ENCODE assay signal across 7 cellular contexts in genomic region chr3:184523825-184524615, GRCh38. TPM values are rescaled to one million over a fixed set of nuclear protein-coding genes. Genes with fewer than 3 reads are reported as not detected.
A peak's percentile ranks its signal among the peaks of the same experiment; 100 is the strongest.
DNase-seq lines count a peak whose midpoint lies in the region; FAIRE-seq and TF ChIP-seq lines count a peak whose summit lies in the region.

No MANE protein-coding gene starts in this region.

- H3K4me2 ChIP-seq in GM23248 (ENCODE audit: unreplicated experiment) = no peak overlapping the region

- no peaks in the 10 kb centered on the region for H3K9me2 ChIP-seq in GM23248 (ENCODE audit: insufficient read depth)

- H3F3A ChIP-seq in GM23248 (ENCODE audit: insufficient read depth) = no peaks in the 10 kb centered on the region

- TF ChIP-seq CTCF in bronchial epithelial cell (IDR thresholded peaks at IDR 0.05; ENCODE audit: insufficient read depth, low read length, severe bottlenecking) = no peak
- no peak for TF ChIP-seq CTCF in nephron progenitor cell (IDR thresholded peaks at IDR 0.05)
- TF ChIP-seq CTCF in tibial nerve (IDR thresholded peaks at IDR 0.05) = no peak
- no peak for TF ChIP-seq CTCF in testis (IDR thresholded peaks at IDR 0.05)
- TF ChIP-seq CTCF in suprapubic skin (IDR thresholded peaks at IDR 0.05) = no peak

- 23 to 24% methylated on average over 7 of the region's 7 CpGs for WGBS in GM23248 (ENCODE audit: low coverage in 1 of 2, low lambda C conversion rate in 2 of 2, missing lambda C conversion rate in 2 of 2), 2 experiments
- 35 to 48% methylated on average over 7 of the region's 7 CpGs for WGBS in tibial nerve, 2 donors
- 46 to 50% methylated on average over 7 of the region's 7 CpGs for WGBS in testis, 2 donors
- 22% methylated on average over 7 of the region's 7 CpGs for WGBS in suprapubic skin

- H3K27me3 Mint-ChIP-seq in nephron progenitor cell (ENCODE audit: low read depth, poor library complexity) = peaks cover 64% of the 10 kb centered on the region

- no peaks in the 10 kb centered on the region for H3K36me3 ChIP-seq in GM23248 (ENCODE audit: low read depth)
- no peaks in the 10 kb centered on the region for H3K36me3 ChIP-seq in bronchial epithelial cell (ENCODE audit: control insufficient read depth, insufficient read depth, low read length)
- H3K36me3 ChIP-seq in tibial nerve = no peaks in the 10 kb centered on the region
- H3K36me3 ChIP-seq in testis (ENCODE audit: low read depth, missing control alignments) = no peaks in the 10 kb centered on the region
- H3K36me3 ChIP-seq in suprapubic skin = no peaks in the 10 kb centered on the region

- H3K27ac Mint-ChIP-seq in nephron progenitor cell = no peak overlapping the region

- DNase-seq in GM23248 = peak; percentile 87
- DNase-seq in NCI-H2196 (lab: John Stamatoyannopoulos, UW; ENCODE audit: unreplicated experiment) = peak; percentile 60
- DNase-seq in bronchial epithelial cell (ENCODE audit: low read depth) = peak; percentile 90
- no peak for DNase-seq in nephron progenitor cell
- DNase-seq in tibial nerve (ENCODE audit: low spot score in 2 of 2) = no peak
- DNase-seq in testis = no peak
- no peak for DNase-seq in suprapubic skin (ENCODE audit: low spot score in 2 of 2)

- TF ChIP-seq EP300 in tibial nerve (IDR thresholded peaks at IDR 0.05) (no peak), suprapubic skin (IDR thresholded peaks at IDR 0.05) (no peak)

- H4K20me1 ChIP-seq in GM23248 (ENCODE audit: insufficient read depth) = no peaks in the 10 kb centered on the region

- in situ Hi-C loops in GM23248 (cut with MboI) = loop anchor here (10.0 kb wide), 1 partner anchor 149 kb away; the partner anchor contains the start of gene THPO

- no peak overlapping the region for H2AFZ ChIP-seq in GM23248

- H3K27ac ChIP-seq in GM23248 (no peak overlapping the region), tibial nerve (no peak overlapping the region), testis (no peak overlapping the region), suprapubic skin (no peak overlapping the region)

- peaks cover 29% of the 10 kb centered on the region for H3K27me3 ChIP-seq in GM23248 (replicated peaks; ENCODE audit: insufficient read depth)
- no peaks in the 10 kb centered on the region for H3K27me3 ChIP-seq in bronchial epithelial cell (ENCODE audit: control insufficient read depth, insufficient read depth, low read length)
- H3K27me3 ChIP-seq in tibial nerve = peaks cover 4 to 70% of the 10 kb centered on the region in 2 donors
- no peaks in the 10 kb centered on the region for H3K27me3 ChIP-seq in testis
- peaks cover 38% of the 10 kb centered on the region for H3K27me3 ChIP-seq in suprapubic skin

- H3K4me3 Mint-ChIP-seq in nephron progenitor cell = peak overlapping the region; percentile 31

- H3K4me1 ChIP-seq in GM23248 (ENCODE audit: insufficient read depth) (peaks cover 17% of the 10 kb centered on the region), tibial nerve (peaks cover 0 to 20% (median 7%) of the 10 kb centered on the region in 4 donors), testis (peaks cover 4% of the 10 kb centered on the region), suprapubic skin (peaks cover 26% of the 10 kb centered on the region)

- no peak overlapping the region for H3K4me3 ChIP-seq in GM23248
- no peak overlapping the region for H3K4me3 ChIP-seq in bronchial epithelial cell (ENCODE audit: low read depth, low read length)
- H3K4me3 ChIP-seq in tibial nerve = no peak overlapping the region
- no peak overlapping the region for H3K4me3 ChIP-seq in testis
- no peak overlapping the region for H3K4me3 ChIP-seq in suprapubic skin

- TF ChIP-seq POLR2A in tibial nerve (IDR thresholded peaks at IDR 0.05) = no peak
- TF ChIP-seq POLR2A in testis (IDR thresholded peaks at IDR 0.05) = no peak
- TF ChIP-seq POLR2A in suprapubic skin (IDR thresholded peaks at IDR 0.05) = no peak

- H3K36me3 Mint-ChIP-seq in nephron progenitor cell (ENCODE audit: low read depth) = no peaks in the 10 kb centered on the region

- H3K9ac ChIP-seq in GM23248 = no peak overlapping the region

- no peaks in the 10 kb centered on the region for H3K9me3 ChIP-seq in GM23248 (ENCODE audit: low read depth)
- no peaks in the 10 kb centered on the region for H3K9me3 ChIP-seq in tibial nerve
- H3K9me3 ChIP-seq in testis = no peaks in the 10 kb centered on the region
- no peaks in the 10 kb centered on the region for H3K9me3 ChIP-seq in suprapubic skin

- intact Hi-C loops in testis (cut with DNase I; ENCODE audit: low total_unique reads) = no loop called here

- peaks cover 13% of the 10 kb centered on the region for H3K4me1 Mint-ChIP-seq in nephron progenitor cell

- H3K79me2 ChIP-seq in GM23248 (ENCODE audit: insufficient read depth) = no peaks in the 10 kb centered on the region

- FAIRE-seq in bronchial epithelial cell (lab: Jason Lieb, UNC) = no peak

- no peaks in the 10 kb centered on the region for H3K9me3 Mint-ChIP-seq in nephron progenitor cell

RNA-seq across cellular contexts. Expression of gene EPHB3, which starts 37.6 kb away (rescaled TPM):
- 3.0 and 16.9 TPM in 2 replicates for total RNA-seq in GM23248 (2014; rRNA removed; shearing (Covaris generic))
- polyA plus RNA-seq in GM23248 (2016; fragmentation: Nextera tagmentation; extraction: Ambion mirVana) (1.6 and 1.7 TPM in 2 replicates), testis (ENCODE audit: insufficient read depth, low read depth, low replicate concordance) (2.6 TPM)
- total RNA-seq in bronchial epithelial cell (9.2 and 16.8 TPM in 2 replicates), tibial nerve (10 to 100 TPM in 1 of 4 donors, 1 to 10 TPM in 3; 4.8 to 13.8 (median 5.9) TPM), testis (1 to 10 TPM; 2.0 to 2.3 TPM), suprapubic skin (100 to 1,000 TPM in 2 of 4 donors, 10 to 100 TPM in 2; 84.5 to 152 (median 108) TPM)

Comparison
In these comparisons a context has a peak if more than half of its experiments do, and no peak if none do; other contexts are left out.
1. DNase-seq: peak in GM23248 (single experiment), NCI-H2196 (single experiment) and bronchial epithelial cell (single experiment); none in nephron progenitor cell (single experiment), tibial nerve (0 of 2), testis (single experiment) and suprapubic skin (0 of 2).